In genomic region chr14:102545461-102546265, GRCh38 we compare ENCODE assay signal across 1 cellular context.
A peak's percentile ranks its signal among the peaks of the same experiment; 100 is the strongest.
TF ChIP-seq lines count a peak whose summit lies in the region.

No MANE protein-coding gene starts in this region.

TF ChIP-seq in HepG2, 621 proteins besides CTCF, POLR2A, EP300 and RAD21 (continued from another document and continues in another):
- no peak for TF ChIP-seq KIAA2018 (CRISPR knock-in tag; IDR thresholded peaks at IDR 0.05; ENCODE audit: borderline replicate concordance)
- no peak for TF ChIP-seq IRF1 (CRISPR knock-in tag; IDR thresholded peaks at IDR 0.05; ENCODE audit: low read depth)
- 0 out of 2 replicates have a peak, but pooled peaks have one; percentile 14 for TF ChIP-seq HNRNPL (IDR thresholded peaks at IDR 0.05; ENCODE audit: low read depth, low read length)
- TF ChIP-seq TFDP2 (CRISPR knock-in tag; IDR thresholded peaks at IDR 0.05), result no peak
- TF ChIP-seq BRD4 (CRISPR knock-in tag; IDR thresholded peaks at IDR 0.05), result 0 out of 2 replicates have a peak, but pooled peaks have one; percentile 13
- TF ChIP-seq ZNF781 (CRISPR knock-in tag; IDR thresholded peaks at IDR 0.05; ENCODE audit: borderline replicate concordance, not compliant biosample characterization), result no peak
- no peak for TF ChIP-seq ATF5 (CRISPR knock-in tag; IDR thresholded peaks at IDR 0.05; ENCODE audit: low read depth)
- peak; percentile 47; the same call in 1 of the 2 replicates for TF ChIP-seq RFXAP (CRISPR knock-in tag; IDR thresholded peaks at IDR 0.05; ENCODE audit: borderline replicate concordance)
- 0 out of 2 replicates have a peak, but pooled peaks have one; percentile 13 for TF ChIP-seq ZNF225 (CRISPR knock-in tag; IDR thresholded peaks at IDR 0.05)
- TF ChIP-seq JARID2 (CRISPR knock-in tag; IDR thresholded peaks at IDR 0.05; ENCODE audit: insufficient replicate concordance), result no peak
- no peak for TF ChIP-seq ZNF326 (CRISPR knock-in tag; IDR thresholded peaks at IDR 0.05; ENCODE audit: borderline replicate concordance)
- TF ChIP-seq SNAPC5 (CRISPR knock-in tag; IDR thresholded peaks at IDR 0.05; ENCODE audit: borderline replicate concordance), result no peak
- TF ChIP-seq THAP9 (CRISPR knock-in tag; IDR thresholded peaks at IDR 0.05; ENCODE audit: borderline replicate concordance), result no peak
- no peak for TF ChIP-seq ZNF646 (CRISPR knock-in tag; IDR thresholded peaks at IDR 0.05)
- TF ChIP-seq ZFP62 (CRISPR knock-in tag; IDR thresholded peaks at IDR 0.05), result no peak
- no peak for TF ChIP-seq ETV6 (CRISPR knock-in tag; conservative IDR thresholded peaks at IDR 0.05)
- no peak; the same call in 1 of the 2 replicates for TF ChIP-seq CHCHD3 (CRISPR knock-in tag; IDR thresholded peaks at IDR 0.05)
- no peak for TF ChIP-seq PLRG1 (conservative IDR thresholded peaks at IDR 0.05)
- TF ChIP-seq SIN3B (IDR thresholded peaks at IDR 0.05; ENCODE audit: low read length), result no peak
- no peak for TF ChIP-seq ZNF557 (CRISPR knock-in tag; IDR thresholded peaks at IDR 0.05)
- TF ChIP-seq SALL1 (CRISPR knock-in tag; IDR thresholded peaks at IDR 0.05), result no peak; the same call in none of the 2 replicates
- TF ChIP-seq MAF1 (CRISPR knock-in tag; IDR thresholded peaks at IDR 0.05; ENCODE audit: borderline replicate concordance), result no peak
- TF ChIP-seq ZNF10 (CRISPR knock-in tag; IDR thresholded peaks at IDR 0.05; ENCODE audit: borderline replicate concordance, low read depth), result no peak
- TF ChIP-seq HNRNPH1 (optimal IDR thresholded peaks at IDR 0.05; ENCODE audit: low read depth, low read length), result no peak
- TF ChIP-seq ZNF597 (CRISPR knock-in tag; IDR thresholded peaks at IDR 0.05), result no peak
- TF ChIP-seq CREB1 (IDR thresholded peaks at IDR 0.05), result no peak
- no peak; the same call in 1 of the 2 replicates for TF ChIP-seq CREB1 (CRISPR knock-in tag; IDR thresholded peaks at IDR 0.05)
- TF ChIP-seq GTF2F1 (IDR thresholded peaks at IDR 0.05; ENCODE audit: low read length), result no peak
- TF ChIP-seq ARNT (IDR thresholded peaks at IDR 0.05), result no peak
- TF ChIP-seq SMARCE1 (IDR thresholded peaks at IDR 0.05; ENCODE audit: borderline replicate concordance), result no peak
- TF ChIP-seq ZBTB10 (CRISPR knock-in tag; IDR thresholded peaks at IDR 0.05; ENCODE audit: borderline replicate concordance), result peak; percentile 42
